ENCODE assay signal across 1 cellular context in the genomic region with DNA sequence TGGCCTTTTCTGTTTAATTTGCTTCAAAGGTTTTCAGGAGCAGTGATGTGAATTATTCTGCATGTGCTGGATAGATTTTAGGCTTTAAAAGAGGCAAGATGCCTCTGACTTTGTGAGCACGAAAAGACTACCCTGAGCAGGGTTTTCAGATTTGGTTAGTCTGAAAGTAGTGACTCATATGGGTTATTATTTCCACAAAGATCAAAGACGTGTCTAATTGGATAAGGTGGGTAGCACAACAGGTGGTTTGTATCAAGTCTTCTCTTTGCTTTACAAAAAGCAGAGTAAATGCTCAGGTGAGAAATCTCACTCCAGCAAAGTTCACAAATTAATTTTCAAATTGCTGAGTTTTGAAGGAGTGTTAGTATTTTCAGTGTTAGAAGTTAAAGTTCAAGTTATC.
TF ChIP-seq lines count a peak whose summit lies in the region.

No MANE protein-coding gene starts in this region.

TF ChIP-seq in HepG2, 621 proteins besides CTCF, POLR2A, EP300 and RAD21 (continued from another document):
- TF ChIP-seq, protein P1, sequence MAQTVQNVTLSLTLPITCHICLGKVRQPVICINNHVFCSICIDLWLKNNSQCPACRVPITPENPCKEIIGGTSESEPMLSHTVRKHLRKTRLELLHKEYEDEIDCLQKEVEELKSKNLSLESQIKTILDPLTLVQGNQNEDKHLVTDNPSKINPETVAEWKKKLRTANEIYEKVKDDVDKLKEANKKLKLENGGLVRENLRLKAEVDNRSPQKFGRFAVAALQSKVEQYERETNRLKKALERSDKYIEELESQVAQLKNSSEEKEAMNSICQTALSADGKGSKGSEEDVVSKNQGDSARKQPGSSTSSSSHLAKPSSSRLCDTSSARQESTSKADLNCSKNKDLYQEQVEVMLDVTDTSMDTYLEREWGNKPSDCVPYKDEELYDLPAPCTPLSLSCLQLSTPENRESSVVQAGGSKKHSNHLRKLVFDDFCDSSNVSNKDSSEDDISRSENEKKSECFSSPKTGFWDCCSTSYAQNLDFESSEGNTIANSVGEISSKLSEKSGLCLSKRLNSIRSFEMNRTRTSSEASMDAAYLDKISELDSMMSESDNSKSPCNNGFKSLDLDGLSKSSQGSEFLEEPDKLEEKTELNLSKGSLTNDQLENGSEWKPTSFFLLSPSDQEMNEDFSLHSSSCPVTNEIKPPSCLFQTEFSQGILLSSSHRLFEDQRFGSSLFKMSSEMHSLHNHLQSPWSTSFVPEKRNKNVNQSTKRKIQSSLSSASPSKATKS (CRISPR knock-in tag; IDR thresholded peaks at IDR 0.05), result no peak
- TF ChIP-seq, protein P2, sequence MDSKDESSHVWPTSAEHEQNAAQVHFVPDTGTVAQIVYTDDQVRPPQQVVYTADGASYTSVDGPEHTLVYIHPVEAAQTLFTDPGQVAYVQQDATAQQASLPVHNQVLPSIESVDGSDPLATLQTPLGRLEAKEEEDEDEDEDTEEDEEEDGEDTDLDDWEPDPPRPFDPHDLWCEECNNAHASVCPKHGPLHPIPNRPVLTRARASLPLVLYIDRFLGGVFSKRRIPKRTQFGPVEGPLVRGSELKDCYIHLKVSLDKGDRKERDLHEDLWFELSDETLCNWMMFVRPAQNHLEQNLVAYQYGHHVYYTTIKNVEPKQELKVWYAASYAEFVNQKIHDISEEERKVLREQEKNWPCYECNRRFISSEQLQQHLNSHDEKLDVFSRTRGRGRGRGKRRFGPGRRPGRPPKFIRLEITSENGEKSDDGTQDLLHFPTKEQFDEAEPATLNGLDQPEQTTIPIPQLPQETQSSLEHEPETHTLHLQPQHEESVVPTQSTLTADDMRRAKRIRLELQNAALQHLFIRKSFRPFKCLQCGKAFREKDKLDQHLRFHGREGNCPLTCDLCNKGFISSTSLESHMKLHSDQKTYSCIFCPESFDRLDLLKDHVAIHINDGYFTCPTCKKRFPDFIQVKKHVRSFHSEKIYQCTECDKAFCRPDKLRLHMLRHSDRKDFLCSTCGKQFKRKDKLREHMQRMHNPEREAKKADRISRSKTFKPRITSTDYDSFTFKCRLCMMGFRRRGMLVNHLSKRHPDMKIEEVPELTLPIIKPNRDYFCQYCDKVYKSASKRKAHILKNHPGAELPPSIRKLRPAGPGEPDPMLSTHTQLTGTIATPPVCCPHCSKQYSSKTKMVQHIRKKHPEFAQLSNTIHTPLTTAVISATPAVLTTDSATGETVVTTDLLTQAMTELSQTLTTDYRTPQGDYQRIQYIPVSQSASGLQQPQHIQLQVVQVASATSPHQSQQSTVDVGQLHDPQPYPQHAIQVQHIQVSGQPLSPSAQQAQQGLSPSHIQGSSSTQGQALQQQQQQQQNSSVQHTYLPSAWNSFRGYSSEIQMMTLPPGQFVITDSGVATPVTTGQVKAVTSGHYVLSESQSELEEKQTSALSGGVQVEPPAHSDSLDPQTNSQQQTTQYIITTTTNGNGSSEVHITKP (CRISPR knock-in tag; IDR thresholded peaks at IDR 0.05; ENCODE audit: low read depth), result no peak
- TF ChIP-seq FOSL1 (CRISPR knock-in tag; IDR thresholded peaks at IDR 0.05; ENCODE audit: borderline replicate concordance), result no peak
- no peak for TF ChIP-seq MED8 (CRISPR knock-in tag; IDR thresholded peaks at IDR 0.05; ENCODE audit: insufficient replicate concordance)
- no peak for TF ChIP-seq ZNF121 (CRISPR knock-in tag; IDR thresholded peaks at IDR 0.05)
- TF ChIP-seq CCDC6 (CRISPR knock-in tag; IDR thresholded peaks at IDR 0.05), result no peak
- no peak for TF ChIP-seq ZNF747 (CRISPR knock-in tag; IDR thresholded peaks at IDR 0.05; ENCODE audit: borderline replicate concordance)
- TF ChIP-seq, protein P3, sequence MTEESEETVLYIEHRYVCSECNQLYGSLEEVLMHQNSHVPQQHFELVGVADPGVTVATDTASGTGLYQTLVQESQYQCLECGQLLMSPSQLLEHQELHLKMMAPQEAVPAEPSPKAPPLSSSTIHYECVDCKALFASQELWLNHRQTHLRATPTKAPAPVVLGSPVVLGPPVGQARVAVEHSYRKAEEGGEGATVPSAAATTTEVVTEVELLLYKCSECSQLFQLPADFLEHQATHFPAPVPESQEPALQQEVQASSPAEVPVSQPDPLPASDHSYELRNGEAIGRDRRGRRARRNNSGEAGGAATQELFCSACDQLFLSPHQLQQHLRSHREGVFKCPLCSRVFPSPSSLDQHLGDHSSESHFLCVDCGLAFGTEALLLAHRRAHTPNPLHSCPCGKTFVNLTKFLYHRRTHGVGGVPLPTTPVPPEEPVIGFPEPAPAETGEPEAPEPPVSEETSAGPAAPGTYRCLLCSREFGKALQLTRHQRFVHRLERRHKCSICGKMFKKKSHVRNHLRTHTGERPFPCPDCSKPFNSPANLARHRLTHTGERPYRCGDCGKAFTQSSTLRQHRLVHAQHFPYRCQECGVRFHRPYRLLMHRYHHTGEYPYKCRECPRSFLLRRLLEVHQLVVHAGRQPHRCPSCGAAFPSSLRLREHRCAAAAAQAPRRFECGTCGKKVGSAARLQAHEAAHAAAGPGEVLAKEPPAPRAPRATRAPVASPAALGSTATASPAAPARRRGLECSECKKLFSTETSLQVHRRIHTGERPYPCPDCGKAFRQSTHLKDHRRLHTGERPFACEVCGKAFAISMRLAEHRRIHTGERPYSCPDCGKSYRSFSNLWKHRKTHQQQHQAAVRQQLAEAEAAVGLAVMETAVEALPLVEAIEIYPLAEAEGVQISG (CRISPR knock-in tag; IDR thresholded peaks at IDR 0.05), result no peak
- TF ChIP-seq ZMYM3 (CRISPR knock-in tag; IDR thresholded peaks at IDR 0.05), result no peak
- TF ChIP-seq RBM39 (IDR thresholded peaks at IDR 0.05; ENCODE audit: low read depth, low read length, poor library complexity, severe bottlenecking), result no peak
- TF ChIP-seq SRSF4 (IDR thresholded peaks at IDR 0.05; ENCODE audit: low read depth, low read length, poor library complexity, severe bottlenecking), result no peak
TF ChIP-seq in HepG2: peak in this region for 0.
